In the genomic region with DNA sequence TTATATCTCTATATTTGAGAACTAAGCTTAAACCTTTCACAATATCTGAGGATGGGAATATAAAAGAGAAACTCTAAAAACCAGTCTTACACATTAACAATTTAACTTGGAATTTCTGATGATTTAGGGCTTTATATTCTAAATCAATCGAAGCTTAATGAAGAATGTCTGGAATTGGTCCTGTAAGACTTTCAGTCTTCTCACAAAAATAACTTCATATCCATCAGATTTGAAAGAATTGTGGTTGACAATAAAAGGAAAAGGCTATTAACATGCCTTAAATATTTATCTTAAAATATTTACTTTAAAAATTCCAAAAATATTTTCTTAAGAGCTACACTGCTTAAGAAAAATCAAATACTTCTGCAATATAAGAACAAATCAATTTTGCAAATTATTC, we compare ENCODE assay signal across 25 cellular contexts. TPM values are rescaled to one million over a fixed set of nuclear protein-coding genes. Genes with fewer than 3 reads are reported as not detected.
DNase-seq lines count a peak whose midpoint lies in the region; ATAC-seq and TF ChIP-seq lines count a peak whose summit lies in the region.
"Had no signal": no experiment of that assay in that cellular context is flagged by ENCODE, and none has a peak within 500 bp of the region (broad histone marks: within the 10 kb centered on the region; RNA-seq: fewer than 3 reads in every experiment).

No MANE protein-coding gene starts in this region.

- H3K4me1 Mint-ChIP-seq in CD4-positive, CD25-positive, alpha-beta regulatory T cell = peaks cover 56 to 80% (median 72%) of the 10 kb centered on the region in 4 donors

- no peak overlapping the region for H3K9ac ChIP-seq in fibroblast of lung (ENCODE audit: insufficient read depth, low read length)
- H3K9ac ChIP-seq in skeletal muscle satellite cell (ENCODE audit: low read depth, low read length) = peak overlapping the region; percentile 13
- H3K9ac ChIP-seq in neuronal stem cell (ENCODE audit: low read depth, low read length, poor library complexity) = no peak overlapping the region

- H3K23ac ChIP-seq in neuronal stem cell (ENCODE audit: low read depth, low read length, poor library complexity) = no peak overlapping the region

- peaks cover 36% of the 10 kb centered on the region for H3K4me1 ChIP-seq in CD4-positive, CD25-positive, alpha-beta regulatory T cell (ENCODE audit: control insufficient read depth, insufficient read depth, low read length, poor library complexity, severe bottlenecking)
- H3K4me1 ChIP-seq in fibroblast of lung (ENCODE audit: control insufficient read depth, extremely low read depth, insufficient read depth, low read length) (peaks cover 8% of the 10 kb centered on the region), skeletal muscle satellite cell (ENCODE audit: control insufficient read depth, insufficient read depth, low read length) (peaks cover 19% of the 10 kb centered on the region), neuronal stem cell (ENCODE audit: control insufficient read depth in 2 of 2, insufficient read depth in 1 of 2, low read depth in 1 of 2, low read length in 2 of 2) (no peaks in the 10 kb centered on the region)

- no peak overlapping the region for H4K8ac ChIP-seq in neuronal stem cell (ENCODE audit: low read depth, low read length)

- H3K27ac ChIP-seq in CD4-positive, CD25-positive, alpha-beta regulatory T cell (ENCODE audit: insufficient read depth, low read length, poor library complexity, severe bottlenecking) = no peak overlapping the region
- H3K27ac ChIP-seq in fibroblast of lung (ENCODE audit: insufficient read depth, low read length) (peak overlapping the region; percentile 48), neuronal stem cell (replicated peaks; ENCODE audit: low read length) (no peak overlapping the region)
- H3K27ac ChIP-seq: C4-2B, suprapubic skin had no signal

- H2AFZ ChIP-seq in fibroblast of lung (ENCODE audit: low read length) (no peak overlapping the region), neuronal stem cell (ENCODE audit: low read length) (no peak overlapping the region)

- peak overlapping the region in 1 of 3 donors; percentile 10 for H3K27ac Mint-ChIP-seq in CD4-positive, CD25-positive, alpha-beta regulatory T cell
- H3K27ac Mint-ChIP-seq: activated CD4-positive, alpha-beta T cell treated with anti-CD3 and anti-CD28 coated beads for 36 hours; activated T-cell treated with anti-CD3 and anti-CD28 coated beads, Interleukin-2, amount 50 U/mL, for 24 hours; effector memory CD8-positive, alpha-beta T cell; memory B cell; stimulated activated effector memory CD8-positive, alpha-beta T cell treated with anti-CD3 and anti-CD28 coated beads, Interleukin-12 subunit alpha, Interleukin-12 subunit beta, amount 100 ng/mL, for 72 hours had no signal

- H3K27me3 ChIP-seq in CD4-positive, CD25-positive, alpha-beta regulatory T cell (ENCODE audit: control insufficient read depth, insufficient read depth, low read length) = no peaks in the 10 kb centered on the region
- H3K27me3 ChIP-seq in fibroblast of lung (ENCODE audit: control insufficient read depth, insufficient read depth, low read length) (no peaks in the 10 kb centered on the region), skeletal muscle satellite cell (ENCODE audit: control insufficient read depth, insufficient read depth, low read length) (no peaks in the 10 kb centered on the region), neuronal stem cell (ENCODE audit: control insufficient read depth in 3 of 3, insufficient read depth in 3 of 3, low read depth in 1 of 3, low read length in 3 of 3) (no peaks in the 10 kb centered on the region)
- H3K27me3 ChIP-seq: suprapubic skin had no signal

- H3K9me3 Mint-ChIP-seq in CD4-positive, CD25-positive, alpha-beta regulatory T cell = no peaks in the 10 kb centered on the region
- H3K9me3 Mint-ChIP-seq: activated T-cell treated with anti-CD3 and anti-CD28 coated beads, Interleukin-2, amount 50 U/mL, for 24 hours; effector memory CD8-positive, alpha-beta T cell; stimulated activated effector memory CD8-positive, alpha-beta T cell treated with anti-CD3 and anti-CD28 coated beads, Interleukin-12 subunit alpha, Interleukin-12 subunit beta, amount 100 ng/mL, for 72 hours had no signal

- H2AK5ac ChIP-seq in neuronal stem cell (ENCODE audit: low read depth, low read length) = no peak overlapping the region

- H4K20me1 ChIP-seq in fibroblast of lung (ENCODE audit: control insufficient read depth, extremely low read depth, insufficient read depth, low read length) = no peaks in the 10 kb centered on the region

- TF ChIP-seq CTCF in fibroblast of lung (conservative IDR thresholded peaks at IDR 0.05 in 1 of 2, IDR thresholded peaks at IDR 0.05 in 1 of 2; ENCODE audit: low read depth in 1 of 2, low read length in 2 of 2) = no peak

- H3K36me3 ChIP-seq in CD4-positive, CD25-positive, alpha-beta regulatory T cell (ENCODE audit: control insufficient read depth, insufficient read depth, low read length) = peaks cover 15% of the 10 kb centered on the region
- H3K36me3 ChIP-seq in fibroblast of lung (ENCODE audit: control insufficient read depth, insufficient read depth, low read length) = peaks cover 1% of the 10 kb centered on the region
- no peaks in the 10 kb centered on the region for H3K36me3 ChIP-seq in skeletal muscle satellite cell (ENCODE audit: insufficient read depth, low read length)
- H3K36me3 ChIP-seq in neuronal stem cell (replicated peaks in 1 of 2; ENCODE audit: control insufficient read depth in 2 of 2, insufficient read depth in 2 of 2, low read length in 2 of 2) = peaks cover 0 to 13% of the 10 kb centered on the region in 2 donors
- H3K36me3 ChIP-seq: suprapubic skin had no signal

- H3K4me2 ChIP-seq in fibroblast of lung (ENCODE audit: extremely low read depth, insufficient read depth, low read length) (peak overlapping the region; percentile 83), skeletal muscle satellite cell (ENCODE audit: low read length) (peak overlapping the region; percentile 21), neuronal stem cell (ENCODE audit: insufficient read depth, low read length, poor library complexity, severe bottlenecking) (no peak overlapping the region)

- H3K18ac ChIP-seq in neuronal stem cell (ENCODE audit: low read length) = no peak overlapping the region

- H3K4me3 Mint-ChIP-seq in CD4-positive, CD25-positive, alpha-beta regulatory T cell = no peak overlapping the region
- H3K4me3 Mint-ChIP-seq: activated CD4-positive, alpha-beta T cell treated with anti-CD3 and anti-CD28 coated beads for 36 hours; activated T-cell treated with anti-CD3 and anti-CD28 coated beads, Interleukin-2, amount 50 U/mL, for 24 hours; effector memory CD8-positive, alpha-beta T cell; stimulated activated effector memory CD8-positive, alpha-beta T cell treated with anti-CD3 and anti-CD28 coated beads, Interleukin-12 subunit alpha, Interleukin-12 subunit beta, amount 100 ng/mL, for 72 hours had no signal

- H2BK15ac ChIP-seq in neuronal stem cell (ENCODE audit: low read length) = no peak overlapping the region

- H3K4ac ChIP-seq in neuronal stem cell (ENCODE audit: low read length) = no peak overlapping the region

- no peaks in the 10 kb centered on the region for H3K9me3 ChIP-seq in CD4-positive, CD25-positive, alpha-beta regulatory T cell (ENCODE audit: control insufficient read depth in 2 of 2, low read length in 2 of 2)
- H3K9me3 ChIP-seq in fibroblast of lung (ENCODE audit: control insufficient read depth, insufficient read depth, low read depth, low read length) (no peaks in the 10 kb centered on the region), skeletal muscle satellite cell (replicated peaks; ENCODE audit: low read length) (no peaks in the 10 kb centered on the region), neuronal stem cell (replicated peaks in 1 of 2; ENCODE audit: control insufficient read depth in 2 of 2, insufficient read depth in 1 of 2, low read depth in 1 of 2, low read length in 2 of 2) (peaks cover 0 to 9% of the 10 kb centered on the region in 2 donors)
- H3K9me3 ChIP-seq: suprapubic skin had no signal

- H3K79me2 ChIP-seq in fibroblast of lung (ENCODE audit: control insufficient read depth, insufficient read depth, low read length) = peaks cover 46% of the 10 kb centered on the region

- ATAC-seq in CD4-positive, CD25-positive, alpha-beta regulatory T cell (ENCODE audit: low read depth in 2 of 2) = no peak
- ATAC-seq in SK-N-SH treated with all-trans-retinoic acid at 6 μM for 48 hours = no peak
- no peak for ATAC-seq in GM21619 (IDR thresholded peaks at IDR 0.05; ENCODE audit: unreplicated experiment)
- ATAC-seq: activated CD4-positive, alpha-beta T cell treated with anti-CD3 and anti-CD28 coated beads for 36 hours; effector memory CD8-positive, alpha-beta T cell; HCT116; Right ventricle myocardium inferior; stimulated activated effector memory CD8-positive, alpha-beta T cell treated with anti-CD3 and anti-CD28 coated beads, Interleukin-12 subunit alpha, Interleukin-12 subunit beta, amount 100 ng/mL, for 72 hours had no signal

- no peak overlapping the region for H3K14ac ChIP-seq in neuronal stem cell (ENCODE audit: low read length)

- WGBS in neuronal stem cell (ENCODE audit: extremely low coverage in 2 of 2, insufficient read length in 2 of 2, insufficient replicate concordance in 1 of 2), 2 donors = no CpG with 5 or more reads among the region's 1 CpG

- no peak overlapping the region for H2BK12ac ChIP-seq in neuronal stem cell (ENCODE audit: low read length)

- no peak overlapping the region for H2BK120ac ChIP-seq in neuronal stem cell (ENCODE audit: low read depth, low read length)

- no peak for DNase-seq in CD4-positive, CD25-positive, alpha-beta regulatory T cell
- DNase-seq in fibroblast of lung (ENCODE audit: low read depth in 2 of 2) (no peak), NCI-H774 (lab: John Stamatoyannopoulos, UW) (no peak), neuronal stem cell (ENCODE audit: low spot score) (no peak), NCI-H2227 (lab: John Stamatoyannopoulos, UW; ENCODE audit: unreplicated experiment) (no peak)
- DNase-seq: activated CD4-positive, alpha-beta T cell treated with anti-CD3 and anti-CD28 coated beads for 36 hours; activated CD8-positive, alpha-beta memory T cell treated with anti-CD3 and anti-CD28 coated beads for 24 hours; activated gamma-delta T cell treated with Interleukin-2 at 50 U/mL for 16 hours; activated T-cell treated with anti-CD3 and anti-CD28 coated beads, Interleukin-2, amount 50 U/mL, for 24 hours; Calu3; effector memory CD8-positive, alpha-beta T cell; NCI-H1048; NCI-H187; NCI-H2171 treated with DMSO at 0.1 percent for 48 hours; NCI-H69; stimulated activated CD4-positive, alpha-beta T cell treated with anti-CD3 and anti-CD28 coated beads, Interleukin-2, amount 100 ng/mL, for 48 hours had no signal

- no peak overlapping the region for H4K91ac ChIP-seq in neuronal stem cell (ENCODE audit: low read depth, low read length, poor library complexity)

- no peaks in the 10 kb centered on the region for H3K79me1 ChIP-seq in neuronal stem cell (ENCODE audit: low read depth, low read length)

- H3K4me3 ChIP-seq in CD4-positive, CD25-positive, alpha-beta regulatory T cell (ENCODE audit: low read depth, low read length) = peak overlapping the region; percentile 39
- H3K4me3 ChIP-seq in fibroblast of lung (replicated peaks in 1 of 4; ENCODE audit: control extremely low read depth in 1 of 4, insufficient read depth in 1 of 4, low read depth in 3 of 4, low read length in 4 of 4) (peak overlapping the region in 1 of 4 experiments; percentile 33), skeletal muscle satellite cell (ENCODE audit: low read length) (no peak overlapping the region), neuronal stem cell (ENCODE audit: low read length in 2 of 2) (no peak overlapping the region)
- H3K4me3 ChIP-seq: suprapubic skin had no signal

- H3K27me3 Mint-ChIP-seq in CD4-positive, CD25-positive, alpha-beta regulatory T cell = no peaks in the 10 kb centered on the region
- H3K27me3 Mint-ChIP-seq: activated CD4-positive, alpha-beta T cell treated with anti-CD3 and anti-CD28 coated beads for 36 hours; activated T-cell treated with anti-CD3 and anti-CD28 coated beads, Interleukin-2, amount 50 U/mL, for 24 hours; effector memory CD8-positive, alpha-beta T cell; memory B cell had no signal

- no peak overlapping the region for H2BK5ac ChIP-seq in neuronal stem cell (ENCODE audit: low read length)

- H3K36me3 Mint-ChIP-seq in CD4-positive, CD25-positive, alpha-beta regulatory T cell = peaks cover 24% of the 10 kb centered on the region

RNA-seq across cellular contexts. Expression of gene MYCBP2, which starts 27.3 kb away (rescaled TPM):
- total RNA-seq in CD4-positive, CD25-positive, alpha-beta regulatory T cell = 189 TPM
- polyA plus RNA-seq in CD4-positive, CD25-positive, alpha-beta regulatory T cell = 10 to 100 TPM; 20.8 to 35.9 (median 26.4) TPM
- total RNA-seq in fibroblast of lung = 62.1 and 95.9 TPM in 2 replicates
- 32.5 and 38.8 TPM in 2 replicates for polyA plus RNA-seq in fibroblast of lung
- polyA plus RNA-seq in fibroblast of lung (2012) = 36.4 and 40.9 TPM in 2 replicates
- 33.3 and 47.8 TPM in 2 replicates for polyA minus RNA-seq in fibroblast of lung (ENCODE audit: low replicate concordance)
- total RNA-seq in skeletal muscle satellite cell (2012; rRNA removed) = 67.5 and 74.3 TPM in 2 replicates
- polyA plus RNA-seq in neuronal stem cell (2013, experiment 1 of 2) = 14.5 TPM
- polyA plus RNA-seq in neuronal stem cell (2013, experiment 2 of 2) = 17.1 TPM
